9 cellular contexts compared by ENCODE assay signal in the genomic region with DNA sequence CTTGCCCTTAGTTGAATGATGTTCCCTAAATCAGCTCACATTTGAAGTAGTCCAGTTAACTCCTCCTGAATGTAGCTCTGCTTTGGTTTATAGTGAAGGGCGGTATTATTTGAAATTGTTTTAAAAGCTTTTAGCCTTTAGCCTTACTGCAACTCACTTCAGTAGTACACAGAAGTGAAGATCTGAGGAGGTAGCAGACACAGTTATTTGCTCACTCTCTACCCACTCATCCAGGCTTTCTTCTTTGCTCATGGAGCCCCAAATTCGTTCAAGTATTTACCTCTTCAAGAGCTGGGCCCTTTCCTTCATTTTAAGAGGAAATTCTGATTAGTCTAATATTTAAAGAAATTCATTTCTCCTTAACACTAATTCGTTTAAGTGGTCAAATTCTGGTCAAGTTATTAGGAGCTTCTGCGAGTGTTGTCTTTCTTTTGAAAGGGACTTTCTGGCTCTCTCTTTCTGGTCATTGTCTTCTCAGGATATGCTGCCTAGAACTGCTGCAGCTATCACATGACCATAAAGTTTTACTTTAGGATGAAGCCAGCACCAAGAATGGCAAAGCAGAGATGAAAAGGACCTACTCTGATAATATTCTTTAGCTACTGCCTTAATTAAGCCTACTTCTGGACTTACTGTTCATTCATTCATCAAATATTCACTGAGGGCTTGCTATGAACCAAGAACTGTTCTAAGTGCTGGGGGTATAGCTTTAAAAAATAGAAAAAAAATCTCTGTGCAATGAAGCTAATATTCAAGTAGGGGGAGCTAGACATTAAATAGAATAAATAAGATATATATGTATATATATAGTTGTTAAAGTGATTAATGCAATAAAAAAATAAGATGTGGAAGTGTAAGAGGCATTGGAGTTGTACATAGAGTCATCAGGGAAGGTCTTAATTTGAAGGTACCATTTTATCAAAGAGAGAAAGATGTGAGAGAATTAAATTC.
A peak's percentile ranks its signal among the peaks of the same experiment; 100 is the strongest.
DNase-seq lines count a peak whose midpoint lies in the region; ATAC-seq and TF ChIP-seq lines count a peak whose summit lies in the region.
"Had no signal": no experiment of that assay in that cellular context is flagged by ENCODE, and none has a peak within 500 bp of the region (broad histone marks: within the 10 kb centered on the region; RNA-seq: fewer than 3 reads in every experiment).

No MANE protein-coding gene starts in this region.

- no peak overlapping the region for H3K4ac ChIP-seq in mesenchymal stem cell (ENCODE audit: low read depth in 1 of 2, low read length in 2 of 2)

- H2BK120ac ChIP-seq in mesenchymal stem cell (ENCODE audit: low read depth, low read length): no peak overlapping the region

- no peaks in the 10 kb centered on the region for H3K9me3 ChIP-seq in left lung
- no peaks in the 10 kb centered on the region for H3K9me3 ChIP-seq in mesenchymal stem cell (ENCODE audit: control insufficient read depth, low read length)

- H2BK12ac ChIP-seq in mesenchymal stem cell (ENCODE audit: low read length in 2 of 2): no peak overlapping the region

- no peaks in the 10 kb centered on the region for H3K27me3 Mint-ChIP-seq in activated T-helper 17 cell treated with anti-CD3 and anti-CD28 coated beads, Interleukin-2, amount 50 U/mL, for 72 hours
- H3K27me3 Mint-ChIP-seq: activated B cell treated with CpG ODN at 0.5 μM for 24 hours had no signal

- H3K18ac ChIP-seq in mesenchymal stem cell (ENCODE audit: low read depth in 1 of 2, low read length in 2 of 2): no peak overlapping the region

- H3K79me1 ChIP-seq in mesenchymal stem cell (replicated peaks; ENCODE audit: low read length, poor library complexity, severe bottlenecking): no peaks in the 10 kb centered on the region

- no peak overlapping the region for H2AFZ ChIP-seq in mesenchymal stem cell (ENCODE audit: low read depth, low read length)

- H3K36me3 ChIP-seq in left lung (no peaks in the 10 kb centered on the region), mesenchymal stem cell (ENCODE audit: control insufficient read depth in 1 of 2, insufficient read depth in 2 of 2, low read depth in 1 of 2, low read length in 2 of 2) (no peaks in the 10 kb centered on the region)

- H3K4me3 Mint-ChIP-seq in activated T-helper 17 cell treated with anti-CD3 and anti-CD28 coated beads, Interleukin-2, amount 50 U/mL, for 72 hours: no peak overlapping the region
- H3K4me3 Mint-ChIP-seq: activated B cell treated with CpG ODN at 0.5 μM for 24 hours had no signal

- peak; percentile 46 for ATAC-seq in HG02870 (IDR thresholded peaks at IDR 0.05; ENCODE audit: unreplicated experiment)
- ATAC-seq in activated T-helper 17 cell treated with anti-CD3 and anti-CD28 coated beads, Interleukin-2, amount 50 U/mL, for 72 hours (replicated peaks): no peak
- ATAC-seq in left lung: peak; percentile 18
- ATAC-seq: activated naive CD4-positive, alpha-beta T cell treated with anti-CD3 and anti-CD28 coated beads, Interleukin-2, amount 50 U/mL, for 72 hours had no signal

- H3K14ac ChIP-seq in mesenchymal stem cell (ENCODE audit: low read length in 2 of 2): no peak overlapping the region

- H3K23ac ChIP-seq in mesenchymal stem cell (ENCODE audit: low read length in 2 of 2): no peak overlapping the region

- no peak overlapping the region for H2BK5ac ChIP-seq in mesenchymal stem cell (ENCODE audit: low read depth, low read length, poor library complexity, severe bottlenecking)

- TF ChIP-seq CTCF in left lung (IDR thresholded peaks at IDR 0.05): no peak

- H4K8ac ChIP-seq in mesenchymal stem cell (ENCODE audit: low read length): no peak overlapping the region

- in situ Hi-C loops in KBM-7 (cut with MboI; ENCODE audit: low pct_unique_long_range_greater_than_20kb, low sequenced_read_pairs): no loop called here

- H3K36me3 Mint-ChIP-seq in activated T-helper 17 cell treated with anti-CD3 and anti-CD28 coated beads, Interleukin-2, amount 50 U/mL, for 72 hours (ENCODE audit: low read depth): no peaks in the 10 kb centered on the region
- H3K36me3 Mint-ChIP-seq: activated naive CD4-positive, alpha-beta T cell treated with anti-CD3 and anti-CD28 coated beads, Interleukin-2, amount 50 U/mL, for 72 hours had no signal

- H3K4me1 ChIP-seq in left lung (peaks cover 8 to 26% of the 10 kb centered on the region in 2 donors), mesenchymal stem cell (ENCODE audit: control insufficient read depth, insufficient read depth, low read depth, low read length) (no peaks in the 10 kb centered on the region)

- H2BK15ac ChIP-seq in mesenchymal stem cell (ENCODE audit: low read depth, poor library complexity, severe bottlenecking): no peak overlapping the region

- H3K4me3 ChIP-seq in left lung: no peak overlapping the region
- no peak overlapping the region for H3K4me3 ChIP-seq in mesenchymal stem cell (ENCODE audit: insufficient read depth in 1 of 2, low read depth in 1 of 2, low read length in 2 of 2)

- H3K27ac ChIP-seq in left lung: no peak overlapping the region
- H3K27ac ChIP-seq in mesenchymal stem cell (ENCODE audit: low read length, poor library complexity, severe bottlenecking): no peak overlapping the region

- no peak overlapping the region for H3K4me2 ChIP-seq in mesenchymal stem cell (ENCODE audit: low read length, poor library complexity, severe bottlenecking)

- no peaks in the 10 kb centered on the region for H3K27me3 ChIP-seq in left lung
- no peaks in the 10 kb centered on the region for H3K27me3 ChIP-seq in mesenchymal stem cell (ENCODE audit: control insufficient read depth in 1 of 2, insufficient read depth in 1 of 2, low read length in 2 of 2)

- WGBS in mesenchymal stem cell: 84% methylated on average over 2 of the region's 4 CpGs

- peak overlapping the region; percentile 41 for H3K27ac Mint-ChIP-seq in activated T-helper 17 cell treated with anti-CD3 and anti-CD28 coated beads, Interleukin-2, amount 50 U/mL, for 72 hours
- H3K27ac Mint-ChIP-seq: activated B cell treated with CpG ODN at 0.5 μM for 24 hours; activated naive CD4-positive, alpha-beta T cell treated with anti-CD3 and anti-CD28 coated beads, Interleukin-2, amount 50 U/mL, for 72 hours had no signal

- H3K9me3 Mint-ChIP-seq in activated T-helper 17 cell treated with anti-CD3 and anti-CD28 coated beads, Interleukin-2, amount 50 U/mL, for 72 hours: no peaks in the 10 kb centered on the region
- H3K9me3 Mint-ChIP-seq: activated B cell treated with CpG ODN at 0.5 μM for 24 hours; activated naive CD4-positive, alpha-beta T cell treated with anti-CD3 and anti-CD28 coated beads, Interleukin-2, amount 50 U/mL, for 72 hours had no signal

- no peak overlapping the region for H4K91ac ChIP-seq in mesenchymal stem cell (ENCODE audit: low read length)

- H2AK5ac ChIP-seq in mesenchymal stem cell (ENCODE audit: low read length, severe bottlenecking): no peak overlapping the region

- no peak overlapping the region for H3K9ac ChIP-seq in mesenchymal stem cell (ENCODE audit: low read length)

- H3K4me1 Mint-ChIP-seq in activated T-helper 17 cell treated with anti-CD3 and anti-CD28 coated beads, Interleukin-2, amount 50 U/mL, for 72 hours: no peaks in the 10 kb centered on the region

- intact Hi-C loops in left lung (cut with DNase I): no loop called here

- DNase-seq in EL (peak; percentile 8), left lung (no peak), mesenchymal stem cell (no peak), DMS79 treated with DMSO at 0.1 percent for 48 hours (lab: John Stamatoyannopoulos, UW) (no peak), KBM-7 (no peak)
- DNase-seq: activated B cell treated with CpG ODN at 0.5 μM for 24 hours had no signal
